ENCODE assay signal across 2 cellular contexts in the genomic region with DNA sequence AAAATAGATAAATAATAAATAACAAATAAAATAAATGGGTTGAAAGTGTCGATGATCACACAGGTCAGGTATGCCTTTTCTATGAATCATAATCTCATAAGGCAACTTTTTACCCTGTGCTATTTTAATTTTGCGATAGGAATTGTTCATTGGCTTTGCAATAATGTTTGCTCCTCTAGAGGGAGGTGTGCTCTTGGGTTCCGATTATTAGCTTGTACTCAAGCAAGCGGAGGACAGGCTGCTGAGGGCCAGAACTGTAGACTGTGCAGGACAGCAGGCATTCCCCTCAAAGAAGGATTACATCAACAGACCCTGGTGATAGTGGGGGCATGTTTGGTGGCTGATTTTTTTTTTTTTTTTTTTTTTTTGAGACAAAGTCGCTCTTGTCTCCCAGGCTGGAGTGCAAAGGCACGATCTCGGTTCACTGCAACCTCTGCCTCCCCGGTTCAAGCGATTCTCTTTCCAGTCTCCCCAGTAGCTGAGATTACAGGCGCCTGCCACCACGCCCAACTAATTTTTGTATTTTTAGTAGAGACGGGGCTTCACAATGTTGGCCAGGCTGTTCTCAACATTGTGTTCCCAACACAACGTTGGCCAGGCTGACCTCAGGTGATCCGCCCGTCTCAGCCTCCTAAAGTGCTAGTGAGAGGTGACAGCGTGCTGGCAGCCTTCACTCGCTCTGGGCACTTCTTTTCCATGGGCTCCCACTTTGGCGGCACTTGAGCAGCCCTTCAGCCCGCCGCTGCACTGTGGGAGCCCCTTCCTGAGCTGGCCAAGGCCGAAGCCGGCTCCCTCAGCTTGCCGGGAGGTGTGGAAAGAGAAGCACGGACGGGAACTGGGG.
TF ChIP-seq lines count a peak whose summit lies in the region.

No MANE protein-coding gene starts in this region.

TF ChIP-seq in K562, 482 proteins besides CTCF, POLR2A, EP300 and RAD21:
- TF ChIP-seq ETS2 (tag; IDR thresholded peaks at IDR 0.05; ENCODE audit: borderline replicate concordance, poor library complexity, severe bottlenecking) (no peak), SMC3 (conservative IDR thresholded peaks at IDR 0.05; ENCODE audit: insufficient read depth, low read depth, low read length) (0 out of 2 replicates have a peak, but pooled peaks have one; percentile 25)

TF ChIP-seq in HepG2, 621 proteins besides CTCF, POLR2A, EP300 and RAD21 (continues in another document):
- TF ChIP-seq YEATS2 (CRISPR knock-in tag; IDR thresholded peaks at IDR 0.05; ENCODE audit: borderline replicate concordance) (no peak), ZBTB25 (CRISPR knock-in tag; IDR thresholded peaks at IDR 0.05) (0 out of 2 replicates have a peak, but pooled peaks have one; percentile 27), SAP130 (CRISPR knock-in tag; IDR thresholded peaks at IDR 0.05; ENCODE audit: low read depth) (peak; percentile 59), RARA (CRISPR knock-in tag; IDR thresholded peaks at IDR 0.05) (0 out of 2 replicates have a peak, but pooled peaks have one; percentile 6), PHF5A (CRISPR knock-in tag; IDR thresholded peaks at IDR 0.05; ENCODE audit: low read depth, unreplicated experiment) (peak; percentile 36), NFYC (CRISPR knock-in tag; IDR thresholded peaks at IDR 0.05) (peak; percentile 27; the same call in 1 of the 2 replicates), ZNF605 (CRISPR knock-in tag; IDR thresholded peaks at IDR 0.05) (peak; percentile 61; the same call in 1 of the 2 replicates), ZNF432 (CRISPR knock-in tag; IDR thresholded peaks at IDR 0.05; ENCODE audit: borderline replicate concordance) (no peak), THAP11 (CRISPR knock-in tag; IDR thresholded peaks at IDR 0.05) (0 out of 2 replicates have a peak, but pooled peaks have one; percentile 33), YY1 (IDR thresholded peaks at IDR 0.05; ENCODE audit: insufficient read depth, insufficient replicate concordance, low read depth, low read length) (no peak), ZBTB7B (CRISPR knock-in tag; IDR thresholded peaks at IDR 0.05) (0 out of 2 replicates have a peak, but pooled peaks have one; percentile 17), XRCC5 (optimal IDR thresholded peaks at IDR 0.05; ENCODE audit: low read length) (peak; percentile 22), MTF1 (CRISPR knock-in tag; IDR thresholded peaks at IDR 0.05) (no peak), KAT8 (CRISPR knock-in tag; IDR thresholded peaks at IDR 0.05) (peak; percentile 35; the same call in 1 of the 2 replicates), PAX8 (CRISPR knock-in tag; IDR thresholded peaks at IDR 0.05; ENCODE audit: borderline replicate concordance) (no peak), NR2F6 (IDR thresholded peaks at IDR 0.05) (no peak), NR2F6 (CRISPR knock-in tag; IDR thresholded peaks at IDR 0.05) (peak; percentile 24; the same call in 1 of the 2 replicates), SMAD3 (CRISPR knock-in tag; IDR thresholded peaks at IDR 0.05) (peak; percentile 42; the same call in 1 of the 2 replicates), KLF13 (CRISPR knock-in tag; IDR thresholded peaks at IDR 0.05) (no peak), STAG1 (CRISPR knock-in tag; IDR thresholded peaks at IDR 0.05) (peak; percentile 96), GATAD1 (CRISPR knock-in tag; IDR thresholded peaks at IDR 0.05) (0 out of 2 replicates have a peak, but pooled peaks have one; percentile 19), POGZ (CRISPR knock-in tag; IDR thresholded peaks at IDR 0.05) (0 out of 2 replicates have a peak, but pooled peaks have one; percentile 27), ZNF614 (CRISPR knock-in tag; IDR thresholded peaks at IDR 0.05; ENCODE audit: borderline replicate concordance) (peak; percentile 77; the same call in 1 of the 2 replicates), SMC3 (IDR thresholded peaks at IDR 0.05; ENCODE audit: low read length) (peak; percentile 94), SOX6 (IDR thresholded peaks at IDR 0.05) (no peak), SOX6 (CRISPR knock-in tag; IDR thresholded peaks at IDR 0.05) (peak; percentile 33; the same call in 1 of the 2 replicates), ARID5B (CRISPR knock-in tag; IDR thresholded peaks at IDR 0.05) (peak; percentile 47; the same call in 1 of the 2 replicates), MIXL1 (CRISPR knock-in tag; IDR thresholded peaks at IDR 0.05) (peak; percentile 91)
- TF ChIP-seq, protein P1, sequence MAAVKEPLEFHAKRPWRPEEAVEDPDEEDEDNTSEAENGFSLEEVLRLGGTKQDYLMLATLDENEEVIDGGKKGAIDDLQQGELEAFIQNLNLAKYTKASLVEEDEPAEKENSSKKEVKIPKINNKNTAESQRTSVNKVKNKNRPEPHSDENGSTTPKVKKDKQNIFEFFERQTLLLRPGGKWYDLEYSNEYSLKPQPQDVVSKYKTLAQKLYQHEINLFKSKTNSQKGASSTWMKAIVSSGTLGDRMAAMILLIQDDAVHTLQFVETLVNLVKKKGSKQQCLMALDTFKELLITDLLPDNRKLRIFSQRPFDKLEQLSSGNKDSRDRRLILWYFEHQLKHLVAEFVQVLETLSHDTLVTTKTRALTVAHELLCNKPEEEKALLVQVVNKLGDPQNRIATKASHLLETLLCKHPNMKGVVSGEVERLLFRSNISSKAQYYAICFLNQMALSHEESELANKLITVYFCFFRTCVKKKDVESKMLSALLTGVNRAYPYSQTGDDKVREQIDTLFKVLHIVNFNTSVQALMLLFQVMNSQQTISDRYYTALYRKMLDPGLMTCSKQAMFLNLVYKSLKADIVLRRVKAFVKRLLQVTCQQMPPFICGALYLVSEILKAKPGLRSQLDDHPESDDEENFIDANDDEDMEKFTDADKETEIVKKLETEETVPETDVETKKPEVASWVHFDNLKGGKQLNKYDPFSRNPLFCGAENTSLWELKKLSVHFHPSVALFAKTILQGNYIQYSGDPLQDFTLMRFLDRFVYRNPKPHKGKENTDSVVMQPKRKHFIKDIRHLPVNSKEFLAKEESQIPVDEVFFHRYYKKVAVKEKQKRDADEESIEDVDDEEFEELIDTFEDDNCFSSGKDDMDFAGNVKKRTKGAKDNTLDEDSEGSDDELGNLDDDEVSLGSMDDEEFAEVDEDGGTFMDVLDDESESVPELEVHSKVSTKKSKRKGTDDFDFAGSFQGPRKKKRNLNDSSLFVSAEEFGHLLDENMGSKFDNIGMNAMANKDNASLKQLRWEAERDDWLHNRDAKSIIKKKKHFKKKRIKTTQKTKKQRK (IDR thresholded peaks at IDR 0.05; ENCODE audit: low read length) = no peak
- TF ChIP-seq, protein P2, sequence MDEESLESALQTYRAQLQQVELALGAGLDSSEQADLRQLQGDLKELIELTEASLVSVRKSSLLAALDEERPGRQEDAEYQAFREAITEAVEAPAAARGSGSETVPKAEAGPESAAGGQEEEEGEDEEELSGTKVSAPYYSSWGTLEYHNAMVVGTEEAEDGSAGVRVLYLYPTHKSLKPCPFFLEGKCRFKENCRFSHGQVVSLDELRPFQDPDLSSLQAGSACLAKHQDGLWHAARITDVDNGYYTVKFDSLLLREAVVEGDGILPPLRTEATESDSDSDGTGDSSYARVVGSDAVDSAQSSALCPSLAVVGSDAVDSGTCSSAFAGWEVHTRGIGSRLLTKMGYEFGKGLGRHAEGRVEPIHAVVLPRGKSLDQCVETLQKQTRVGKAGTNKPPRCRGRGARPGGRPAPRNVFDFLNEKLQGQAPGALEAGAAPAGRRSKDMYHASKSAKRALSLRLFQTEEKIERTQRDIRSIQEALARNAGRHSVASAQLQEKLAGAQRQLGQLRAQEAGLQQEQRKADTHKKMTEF (CRISPR knock-in tag; IDR thresholded peaks at IDR 0.05) = 0 out of 2 replicates have a peak, but pooled peaks have one; percentile 24
- TF ChIP-seq, protein P3, sequence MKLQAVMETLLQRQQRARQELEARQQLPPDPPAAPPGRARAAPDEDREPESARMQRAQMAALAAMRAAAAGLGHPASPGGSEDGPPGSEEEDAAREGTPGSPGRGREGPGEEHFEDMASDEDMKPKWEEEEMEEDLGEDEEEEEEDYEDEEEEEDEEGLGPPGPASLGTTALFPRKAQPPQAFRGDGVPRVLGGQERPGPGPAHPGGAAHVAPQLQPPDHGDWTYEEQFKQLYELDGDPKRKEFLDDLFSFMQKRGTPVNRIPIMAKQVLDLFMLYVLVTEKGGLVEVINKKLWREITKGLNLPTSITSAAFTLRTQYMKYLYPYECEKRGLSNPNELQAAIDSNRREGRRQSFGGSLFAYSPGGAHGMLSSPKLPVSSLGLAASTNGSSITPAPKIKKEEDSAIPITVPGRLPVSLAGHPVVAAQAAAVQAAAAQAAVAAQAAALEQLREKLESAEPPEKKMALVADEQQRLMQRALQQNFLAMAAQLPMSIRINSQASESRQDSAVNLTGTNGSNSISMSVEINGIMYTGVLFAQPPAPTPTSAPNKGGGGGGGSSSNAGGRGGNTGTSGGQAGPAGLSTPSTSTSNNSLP (IDR thresholded peaks at IDR 0.05; ENCODE audit: low read depth, low read length) = peak; percentile 89
- TF ChIP-seq, protein P4, sequence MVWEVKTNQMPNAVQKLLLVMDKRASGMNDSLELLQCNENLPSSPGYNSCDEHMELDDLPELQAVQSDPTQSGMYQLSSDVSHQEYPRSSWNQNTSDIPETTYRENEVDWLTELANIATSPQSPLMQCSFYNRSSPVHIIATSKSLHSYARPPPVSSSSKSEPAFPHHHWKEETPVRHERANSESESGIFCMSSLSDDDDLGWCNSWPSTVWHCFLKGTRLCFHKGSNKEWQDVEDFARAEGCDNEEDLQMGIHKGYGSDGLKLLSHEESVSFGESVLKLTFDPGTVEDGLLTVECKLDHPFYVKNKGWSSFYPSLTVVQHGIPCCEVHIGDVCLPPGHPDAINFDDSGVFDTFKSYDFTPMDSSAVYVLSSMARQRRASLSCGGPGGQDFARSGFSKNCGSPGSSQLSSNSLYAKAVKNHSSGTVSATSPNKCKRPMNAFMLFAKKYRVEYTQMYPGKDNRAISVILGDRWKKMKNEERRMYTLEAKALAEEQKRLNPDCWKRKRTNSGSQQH (CRISPR knock-in tag; IDR thresholded peaks at IDR 0.05; ENCODE audit: low read depth) = 0 out of 2 replicates have a peak, but pooled peaks have one; percentile 47
- TF ChIP-seq, protein P5, sequence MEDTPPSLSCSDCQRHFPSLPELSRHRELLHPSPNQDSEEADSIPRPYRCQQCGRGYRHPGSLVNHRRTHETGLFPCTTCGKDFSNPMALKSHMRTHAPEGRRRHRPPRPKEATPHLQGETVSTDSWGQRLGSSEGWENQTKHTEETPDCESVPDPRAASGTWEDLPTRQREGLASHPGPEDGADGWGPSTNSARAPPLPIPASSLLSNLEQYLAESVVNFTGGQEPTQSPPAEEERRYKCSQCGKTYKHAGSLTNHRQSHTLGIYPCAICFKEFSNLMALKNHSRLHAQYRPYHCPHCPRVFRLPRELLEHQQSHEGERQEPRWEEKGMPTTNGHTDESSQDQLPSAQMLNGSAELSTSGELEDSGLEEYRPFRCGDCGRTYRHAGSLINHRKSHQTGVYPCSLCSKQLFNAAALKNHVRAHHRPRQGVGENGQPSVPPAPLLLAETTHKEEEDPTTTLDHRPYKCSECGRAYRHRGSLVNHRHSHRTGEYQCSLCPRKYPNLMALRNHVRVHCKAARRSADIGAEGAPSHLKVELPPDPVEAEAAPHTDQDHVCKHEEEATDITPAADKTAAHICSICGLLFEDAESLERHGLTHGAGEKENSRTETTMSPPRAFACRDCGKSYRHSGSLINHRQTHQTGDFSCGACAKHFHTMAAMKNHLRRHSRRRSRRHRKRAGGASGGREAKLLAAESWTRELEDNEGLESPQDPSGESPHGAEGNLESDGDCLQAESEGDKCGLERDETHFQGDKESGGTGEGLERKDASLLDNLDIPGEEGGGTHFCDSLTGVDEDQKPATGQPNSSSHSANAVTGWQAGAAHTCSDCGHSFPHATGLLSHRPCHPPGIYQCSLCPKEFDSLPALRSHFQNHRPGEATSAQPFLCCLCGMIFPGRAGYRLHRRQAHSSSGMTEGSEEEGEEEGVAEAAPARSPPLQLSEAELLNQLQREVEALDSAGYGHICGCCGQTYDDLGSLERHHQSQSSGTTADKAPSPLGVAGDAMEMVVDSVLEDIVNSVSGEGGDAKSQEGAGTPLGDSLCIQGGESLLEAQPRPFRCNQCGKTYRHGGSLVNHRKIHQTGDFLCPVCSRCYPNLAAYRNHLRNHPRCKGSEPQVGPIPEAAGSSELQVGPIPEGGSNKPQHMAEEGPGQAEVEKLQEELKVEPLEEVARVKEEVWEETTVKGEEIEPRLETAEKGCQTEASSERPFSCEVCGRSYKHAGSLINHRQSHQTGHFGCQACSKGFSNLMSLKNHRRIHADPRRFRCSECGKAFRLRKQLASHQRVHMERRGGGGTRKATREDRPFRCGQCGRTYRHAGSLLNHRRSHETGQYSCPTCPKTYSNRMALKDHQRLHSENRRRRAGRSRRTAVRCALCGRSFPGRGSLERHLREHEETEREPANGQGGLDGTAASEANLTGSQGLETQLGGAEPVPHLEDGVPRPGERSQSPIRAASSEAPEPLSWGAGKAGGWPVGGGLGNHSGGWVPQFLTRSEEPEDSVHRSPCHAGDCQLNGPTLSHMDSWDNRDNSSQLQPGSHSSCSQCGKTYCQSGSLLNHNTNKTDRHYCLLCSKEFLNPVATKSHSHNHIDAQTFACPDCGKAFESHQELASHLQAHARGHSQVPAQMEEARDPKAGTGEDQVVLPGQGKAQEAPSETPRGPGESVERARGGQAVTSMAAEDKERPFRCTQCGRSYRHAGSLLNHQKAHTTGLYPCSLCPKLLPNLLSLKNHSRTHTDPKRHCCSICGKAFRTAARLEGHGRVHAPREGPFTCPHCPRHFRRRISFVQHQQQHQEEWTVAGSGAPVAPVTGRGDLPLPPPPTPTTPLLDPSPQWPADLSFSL (CRISPR knock-in tag; IDR thresholded peaks at IDR 0.05) = no peak
